Comparison of ENCODE assay signal across 18 cellular contexts in genomic region chr10:95476482-95477174, GRCh38.
DNase-seq lines count a peak whose midpoint lies in the region; ATAC-seq, FAIRE-seq and TF ChIP-seq lines count a peak whose summit lies in the region.
"Had no signal": no experiment of that assay in that cellular context is flagged by ENCODE, and none has a peak within 500 bp of the region (broad histone marks: within the 10 kb centered on the region; RNA-seq: fewer than 3 reads in every experiment).

No MANE protein-coding gene starts in this region.

- DNase-seq in coronary artery (ENCODE audit: low spot score) (no peak), medulla oblongata (ENCODE audit: extremely low spot score) (peak; percentile 64), substantia nigra (lab: John Stamatoyannopoulos, UW) (peak in 2 of 49 donors; percentile 8 to 10), mucosa of gallbladder (ENCODE audit: low spot score) (no peak), amniotic stem cell (lab: John Stamatoyannopoulos, UW) (no peak), H54 (ENCODE audit: insufficient read length, low spot score) (no peak)
- DNase-seq: activated B cell treated with CpG ODN at 0.5 μM for 24 hours; activated T-cell treated with anti-CD3 and anti-CD28 coated beads for 4 hours; adrenal gland; KBM-7; NCI-H187; NCI-H82; stimulated activated CD4-positive, alpha-beta T cell treated with anti-CD3 and anti-CD28 coated beads, Interleukin-12 subunit alpha, Interleukin-12 subunit beta, amount 100 ng/mL, for 4 hours had no signal

- FAIRE-seq in H54 (lab: Jason Lieb, UNC), result no peak
- FAIRE-seq: endometrium had no signal

- no peak for TF ChIP-seq CTCF in coronary artery (IDR thresholded peaks at IDR 0.05)

- TF ChIP-seq POLR2A in H54 (IDR thresholded peaks at IDR 0.05; ENCODE audit: low read depth, low read length), result no peak

- ATAC-seq in HG02610 (IDR thresholded peaks at IDR 0.05; ENCODE audit: unreplicated experiment) (peak; percentile 35), GM18517 (IDR thresholded peaks at IDR 0.05; ENCODE audit: unreplicated experiment) (no peak)

- H3K27ac ChIP-seq in coronary artery, result peak overlapping the region; percentile 88 to 94
- peak overlapping the region; percentile 58 for H3K27ac ChIP-seq in substantia nigra (ENCODE audit: low read depth, low read length, poor library complexity, severe bottlenecking)
- H3K27ac ChIP-seq: BLaER1 treated with 17β-estradiol and CSF1 and Interleukin-3, amounts not matched to agents 10 nM and 100 nM had no signal

- H3K4me3 ChIP-seq in coronary artery, result peak overlapping the region; percentile 36
- H3K4me3 ChIP-seq: adrenal gland; BLaER1 treated with 17β-estradiol and CSF1 and Interleukin-3, amounts not matched to agents 10 nM and 100 nM; HAP-1 had no signal
